In the genomic region with DNA sequence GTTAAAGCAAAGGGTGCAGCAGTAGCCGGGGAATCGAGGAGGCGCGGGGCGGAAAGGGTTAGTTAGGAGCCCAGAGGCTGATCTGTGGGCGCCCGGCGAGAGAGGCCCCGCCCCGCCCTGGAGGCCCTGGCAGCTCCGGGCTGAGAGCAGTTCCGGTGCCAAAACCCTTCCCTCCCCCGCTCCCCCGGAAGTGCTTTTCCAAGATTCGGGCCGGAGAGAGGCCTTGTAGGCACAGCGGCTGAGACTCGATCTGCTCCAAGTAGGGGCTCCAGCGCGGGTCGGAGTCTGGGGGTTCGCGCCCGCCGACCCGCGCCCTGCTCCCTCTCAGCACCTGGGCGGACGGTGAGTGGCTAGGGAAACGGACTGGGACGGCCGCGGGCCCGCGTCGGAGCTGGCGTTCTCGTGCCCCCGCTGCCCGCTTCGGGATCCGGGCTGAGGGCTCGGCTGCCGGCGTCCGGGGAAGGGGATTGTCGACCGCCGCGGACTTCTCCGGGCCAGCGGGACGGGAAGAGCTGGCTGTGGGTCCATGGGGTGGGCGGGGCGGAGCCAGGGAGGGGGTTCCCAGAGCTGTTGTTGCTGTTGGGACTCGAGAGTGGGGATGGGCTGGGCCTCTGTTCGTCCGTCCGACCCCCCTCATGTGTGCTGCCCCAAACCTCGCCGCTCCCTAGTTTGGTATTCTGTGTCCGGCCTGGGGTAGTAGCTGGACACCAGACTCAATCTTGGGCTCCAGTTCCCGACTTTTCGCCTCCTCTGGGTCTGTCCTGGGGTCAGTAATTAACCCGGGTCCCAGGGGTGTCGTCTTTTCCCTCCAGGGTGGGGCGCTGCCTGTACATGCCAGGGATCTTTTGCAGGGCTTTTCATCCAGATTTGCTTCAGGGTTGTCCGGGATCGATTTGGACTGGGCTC, we compare ENCODE assay signal across 8 cellular contexts. TPM values are rescaled to one million over a fixed set of nuclear protein-coding genes. Genes with fewer than 3 reads are reported as not detected.
DNase-seq lines count a peak whose midpoint lies in the region; ATAC-seq and TF ChIP-seq lines count a peak whose summit lies in the region.

A gene with protein sequence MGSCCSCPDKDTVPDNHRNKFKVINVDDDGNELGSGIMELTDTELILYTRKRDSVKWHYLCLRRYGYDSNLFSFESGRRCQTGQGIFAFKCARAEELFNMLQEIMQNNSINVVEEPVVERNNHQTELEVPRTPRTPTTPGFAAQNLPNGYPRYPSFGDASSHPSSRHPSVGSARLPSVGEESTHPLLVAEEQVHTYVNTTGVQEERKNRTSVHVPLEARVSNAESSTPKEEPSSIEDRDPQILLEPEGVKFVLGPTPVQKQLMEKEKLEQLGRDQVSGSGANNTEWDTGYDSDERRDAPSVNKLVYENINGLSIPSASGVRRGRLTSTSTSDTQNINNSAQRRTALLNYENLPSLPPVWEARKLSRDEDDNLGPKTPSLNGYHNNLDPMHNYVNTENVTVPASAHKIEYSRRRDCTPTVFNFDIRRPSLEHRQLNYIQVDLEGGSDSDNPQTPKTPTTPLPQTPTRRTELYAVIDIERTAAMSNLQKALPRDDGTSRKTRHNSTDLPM (plus strand): TSS at position 200 of the 906 bp plus-strand sequence. CDS start 98,643 bp downstream, outside the sequence.

- H3K4me3 Mint-ChIP-seq in activated T-cell treated with anti-CD3 and anti-CD28 coated beads, Interleukin-2, amount 50 U/mL, for 4 hours = peak within 1 kb of the TSS; percentile 99

- peak within 1 kb of the TSS; percentile 87 for H3K4me3 ChIP-seq in Jurkat, Clone E6-1 (ENCODE audit: low read length)
- peak within 1 kb of the TSS; percentile 90 for H3K4me3 ChIP-seq in PC-3 (ENCODE audit: low read length)
- H3K4me3 ChIP-seq in esophagus muscularis mucosa = peak within 1 kb of the TSS; percentile 93 to 99 (median 95)

- peaks cover 59% of the 10 kb centered on the region for H3K4me1 Mint-ChIP-seq in activated T-cell treated with anti-CD3 and anti-CD28 coated beads, Interleukin-2, amount 50 U/mL, for 4 hours (ENCODE audit: low read depth)

- WGBS in esophagus muscularis mucosa = 2% methylated on average over 28 of the region's 69 CpGs

- peaks cover 53% of the 10 kb centered on the region for H3K79me2 ChIP-seq in PC-3 (ENCODE audit: low read length)

- H3K36me3 Mint-ChIP-seq in activated T-cell treated with anti-CD3 and anti-CD28 coated beads, Interleukin-2, amount 50 U/mL, for 4 hours (ENCODE audit: insufficient read depth) = peaks cover 5% of the 10 kb centered on the region

- H3K27me3 Mint-ChIP-seq in activated T-cell treated with anti-CD3 and anti-CD28 coated beads, Interleukin-2, amount 50 U/mL, for 4 hours (ENCODE audit: low read depth) = no peaks in the 10 kb centered on the region

- DNase-seq in DMS53 treated with DMSO at 0.1 percent for 48 hours (lab: John Stamatoyannopoulos, UW; ENCODE audit: unreplicated experiment) (peak; percentile 86), PC-3 (peak; percentile 88), esophagus muscularis mucosa (ENCODE audit: extremely low spot score) (peak; percentile 97), myocyte (ENCODE audit: low read depth) (peak; percentile 94)
- DNase-seq in Jurkat, Clone E6-1 (ENCODE audit: low read depth, low spot score) = peak; percentile 80
- peak; percentile 78 for DNase-seq in activated T-cell treated with anti-CD3 and anti-CD28 coated beads, Interleukin-2, amount 50 U/mL, for 4 hours
- DNase-seq in stimulated activated CD8-positive, alpha-beta memory T cell treated with anti-CD3 and anti-CD28 coated beads, Interleukin-7, amount 100 ng/mL, for 48 hours (ENCODE audit: extremely low read depth in 1 of 2, low read depth in 1 of 2) = peak; percentile 71 to 87

- ATAC-seq in GM21619 (IDR thresholded peaks at IDR 0.05; ENCODE audit: unreplicated experiment) (peak; percentile 97), PC-3 (peak; percentile 95)
- peak; percentile 99 for ATAC-seq in activated T-cell treated with anti-CD3 and anti-CD28 coated beads, Interleukin-2, amount 50 U/mL, for 4 hours

- POLR2A ChIA-PET in PC-3 (lab: Charles Lee; ENCODE audit: unreplicated experiment) = interaction anchor here (0.7 kb wide), 1 partner anchor 179 kb away, joined by 3 read pairs; no protein-coding TSS in a partner anchor

- no peaks in the 10 kb centered on the region for H3K27me3 ChIP-seq in PC-3 (ENCODE audit: low read length)
- no peaks in the 10 kb centered on the region for H3K27me3 ChIP-seq in esophagus muscularis mucosa

- peak within 1 kb of the TSS; percentile 93 for H2AFZ ChIP-seq in PC-3 (ENCODE audit: low read length)

- no peaks in the 10 kb centered on the region for H3F3A ChIP-seq in PC-3 (ENCODE audit: low read length, unreplicated experiment)

- H3K27ac ChIP-seq in PC-3 (ENCODE audit: low read length) = peak within 1 kb of the TSS; percentile 43
- peak within 1 kb of the TSS; percentile 94 to 96 (median 96) for H3K27ac ChIP-seq in esophagus muscularis mucosa (replicated peaks in 1 of 4)

- CTCF ChIA-PET in PC-3 (lab: Charles Lee) = interaction anchor here (1.0 to 1.9 kb wide), 3 partner anchors 42 to 100 kb away, joined by 4 to 13 read pairs (median 4); no protein-coding TSS in a partner anchor

- H3K36me3 ChIP-seq in PC-3 (ENCODE audit: low read depth, low read length) = no peaks in the 10 kb centered on the region
- no peaks in the 10 kb centered on the region for H3K36me3 ChIP-seq in esophagus muscularis mucosa

- intact Hi-C loops in PC-3 (cut with micrococcal nuclease) = loop anchor here (1.0 to 2.0 kb wide), 3 partner anchors 32 to 100 kb away; no protein-coding TSS in a partner anchor
- intact Hi-C loops in esophagus muscularis mucosa (cut with DNase I) = loop anchor here (5.0 to 10.0 kb wide), 4 partner anchors 53 to 106 kb away; no protein-coding TSS in a partner anchor

- no peaks in the 10 kb centered on the region for H3K9me3 Mint-ChIP-seq in activated T-cell treated with anti-CD3 and anti-CD28 coated beads, Interleukin-2, amount 50 U/mL, for 4 hours

- peak within 1 kb of the TSS; percentile 92 for H3K9ac ChIP-seq in PC-3 (ENCODE audit: low read length)

- H4K20me1 ChIP-seq in PC-3 (ENCODE audit: low read length) = peaks cover 37% of the 10 kb centered on the region

- no TSS peak for BruUV-seq in PC-3 (replicated peaks; lab: Mats Ljungman, UMichigan)

- no peak for TF ChIP-seq EP300 in esophagus muscularis mucosa (IDR thresholded peaks at IDR 0.05)

- H3K4me2 ChIP-seq in PC-3 (ENCODE audit: low read length) = peak within 1 kb of the TSS; percentile 87

- TF ChIP-seq POLR2A in esophagus muscularis mucosa (IDR thresholded peaks at IDR 0.05; ENCODE audit: low read depth) = peak; percentile 54

- H3K4me1 ChIP-seq in PC-3 (ENCODE audit: insufficient read depth, low read length) = peaks cover 11% of the 10 kb centered on the region; the same call in 1 of the 2 replicates
- peaks cover 43 to 52% (median 51%) of the 10 kb centered on the region in 4 donors for H3K4me1 ChIP-seq in esophagus muscularis mucosa

- H3K9me2 ChIP-seq in PC-3 (replicated peaks; ENCODE audit: low read length) = no peaks in the 10 kb centered on the region

- H3K9me3 ChIP-seq in PC-3 (ENCODE audit: low read length) (no peaks in the 10 kb centered on the region), esophagus muscularis mucosa (no peaks in the 10 kb centered on the region)

- TF ChIP-seq CTCF in PC-3 (conservative IDR thresholded peaks at IDR 0.05; ENCODE audit: low read depth, low read length) (peak; percentile 61), esophagus muscularis mucosa (IDR thresholded peaks at IDR 0.05) (peak; percentile 41 to 48 (median 42))

RNA-seq across cellular contexts. Expression of the gene that starts here (rescaled TPM):
- 5.8 TPM for polyA plus RNA-seq in Jurkat, Clone E6-1 (2012; ENCODE audit: insufficient read depth, insufficient read length)
- total RNA-seq in PC-3 (2014; rRNA removed) = 17.6 and 35.0 TPM in 2 replicates
- total RNA-seq in activated T-cell treated with anti-CD3 and anti-CD28 coated beads, Interleukin-2, amount 50 U/mL, for 4 hours = 10 to 100 TPM in 1 of 3 donors, 1 to 10 TPM in 2; 8.9 to 10.8 (median 9.9) TPM
- total RNA-seq in esophagus muscularis mucosa = 10 to 100 TPM; 36.5 to 60.3 (median 43.8) TPM
- 59.7 and 66.8 TPM in 2 replicates for total RNA-seq in myocyte
- polyA plus RNA-seq in myocyte (2012) = 14.0 TPM

Comparison
In these comparisons a context has a peak if more than half of its experiments do, and no peak if none do; other contexts are left out.
1. Peak in every context shown above with its lines: DNase-seq, ATAC-seq, H3K4me3 ChIP-seq and H3K27ac ChIP-seq.